6 cellular contexts compared by ENCODE assay signal in genomic region chr2:15790838-15791237, GRCh38.
"Had no signal": no experiment of that assay in that cellular context is flagged by ENCODE, and none has a peak within 500 bp of the region (broad histone marks: within the 10 kb centered on the region; RNA-seq: fewer than 3 reads in every experiment).

No MANE protein-coding gene starts in this region.

- H3K27ac ChIP-seq: HL-60 had no signal

- H3K4me1 ChIP-seq: HAP-1 had no signal

- DNase-seq: H7, HFFc6 had no signal

- H3K4me3 ChIP-seq: GM23338, HAP-1 had no signal

- H3K4me2 ChIP-seq: GM23338 had no signal

- H3K9me3 ChIP-seq: HAP-1 had no signal

- H3K36me3 ChIP-seq: HAP-1 had no signal

- FAIRE-seq: HepG2 had no signal
